ENCODE assay signal across 2 cellular contexts in the genomic region with DNA sequence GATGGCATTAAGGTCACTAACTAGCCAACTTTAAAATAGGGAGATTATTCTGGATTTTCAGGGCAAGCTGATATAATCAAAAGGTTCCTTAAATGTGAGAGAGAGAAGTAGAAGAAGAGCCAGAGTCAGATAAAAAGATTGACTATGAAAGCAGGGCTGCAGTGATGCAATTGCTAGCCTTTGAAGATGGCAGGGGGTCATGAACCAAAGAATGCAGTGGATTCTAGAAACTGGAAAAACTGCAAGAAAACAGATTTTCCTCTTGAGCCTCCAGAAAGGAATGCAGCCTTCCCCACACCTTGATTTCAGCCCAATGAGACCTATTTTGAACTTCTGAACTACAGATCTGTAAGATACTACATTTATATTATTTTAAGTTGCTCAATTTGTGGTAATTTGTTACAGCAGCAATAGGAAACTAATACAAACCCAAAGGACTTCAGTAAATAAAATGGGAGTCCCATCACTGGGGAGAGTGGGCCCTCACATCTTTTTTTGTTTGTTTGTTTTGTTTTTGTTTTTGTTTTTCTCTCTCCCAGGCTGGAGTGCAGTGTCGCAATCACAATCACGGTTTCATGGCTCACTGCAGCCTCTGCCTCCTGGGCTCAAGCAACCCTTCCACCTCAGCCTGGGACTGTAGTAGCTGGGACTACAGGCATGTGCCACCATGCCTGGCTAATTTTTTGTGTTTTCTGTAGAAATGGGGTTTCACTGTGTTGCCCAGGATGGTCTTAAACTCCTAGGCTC.
TF ChIP-seq lines count a peak whose summit lies in the region.

No MANE protein-coding gene starts in this region.

TF ChIP-seq in H1, 55 proteins besides CTCF, POLR2A, EP300 and RAD21 (continued from another document):
- TF ChIP-seq TEAD4 (IDR thresholded peaks at IDR 0.05; ENCODE audit: low read depth, low read length) (0 out of 2 replicates have a peak, but pooled peaks have one; percentile 6), RFX5 (IDR thresholded peaks at IDR 0.05; ENCODE audit: borderline replicate concordance, low read depth, low read length) (no peak), CEBPB (IDR thresholded peaks at IDR 0.05; ENCODE audit: low read depth, low read length) (peak; percentile 91)

TF ChIP-seq in GM12891, 5 proteins besides CTCF, POLR2A, EP300 and RAD21:
- no peak for TF ChIP-seq TAF1 (IDR thresholded peaks at IDR 0.05; ENCODE audit: low read depth, low read length)
- no peak for TF ChIP-seq POU2F2 (IDR thresholded peaks at IDR 0.05; ENCODE audit: low read depth, low read length)
- no peak for TF ChIP-seq SPI1 (IDR thresholded peaks at IDR 0.05; ENCODE audit: low read depth, low read length)
- TF ChIP-seq POLR2AphosphoS5 (IDR thresholded peaks at IDR 0.05; ENCODE audit: low read depth, low read length), result no peak
- TF ChIP-seq PAX5 (IDR thresholded peaks at IDR 0.05; ENCODE audit: insufficient read depth, low read length, severe bottlenecking), result no peak
